In the genomic region with DNA sequence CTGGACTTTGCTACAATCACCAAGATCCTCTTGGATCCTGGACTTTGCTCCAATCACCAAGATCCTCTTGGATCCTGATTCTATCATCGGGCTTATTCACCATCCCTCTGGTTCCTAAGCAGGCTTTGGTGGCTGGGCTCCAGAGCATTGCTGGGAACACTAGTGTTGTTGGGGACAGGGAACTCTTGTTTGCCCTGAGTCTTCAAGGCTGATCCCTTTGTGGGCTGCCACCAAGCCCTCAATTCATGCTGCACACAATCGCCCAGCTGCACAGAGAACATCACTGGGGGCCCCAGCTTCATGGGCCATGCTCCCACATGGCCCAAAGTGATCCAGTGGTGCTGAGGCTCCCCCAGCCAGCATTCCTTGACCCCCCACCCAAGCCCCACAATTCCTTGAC, we compare ENCODE assay signal across 18 cellular contexts.
"Had no signal": no experiment of that assay in that cellular context is flagged by ENCODE, and none has a peak within 500 bp of the region (broad histone marks: within the 10 kb centered on the region; RNA-seq: fewer than 3 reads in every experiment).

No MANE protein-coding gene starts in this region.

- H3K4me1 ChIP-seq: esophagus muscularis mucosa, gastroesophageal sphincter, tibial artery, upper lobe of left lung, uterus had no signal

- H3K9me3 Mint-ChIP-seq: central memory CD8-positive, alpha-beta T cell; mesothelial cell of epicardium; nephron progenitor cell had no signal

- DNase-seq: cortex of kidney; effector memory CD4-positive, alpha-beta T cell; kidney glomerular epithelial cell; mammary epithelial cell; nephron progenitor cell; right cardiac atrium; stimulated activated CD4-positive, alpha-beta T cell treated with anti-CD3 and anti-CD28 coated beads, Interleukin-2, amount 100 ng/mL, for 48 hours; stimulated activated naive CD4-positive, alpha-beta T cell treated with Interleukin-2 at 50 U/mL for 16 hours; upper lobe of left lung; uterus had no signal

- H3K36me3 Mint-ChIP-seq: mesothelial cell of epicardium had no signal

- H3K4me3 Mint-ChIP-seq: central memory CD8-positive, alpha-beta T cell; mesothelial cell of epicardium; nephron progenitor cell had no signal

- H3K4me1 Mint-ChIP-seq: central memory CD8-positive, alpha-beta T cell had no signal

- H3K27me3 ChIP-seq: upper lobe of left lung, uterus had no signal

- H3K9me3 ChIP-seq: esophagus muscularis mucosa, gastroesophageal sphincter, tibial artery, upper lobe of left lung, uterus had no signal

- ATAC-seq: gastroesophageal sphincter, right cardiac atrium had no signal

- H3K27ac ChIP-seq: epithelial cell of prostate, esophagus muscularis mucosa, gastroesophageal sphincter, hepatocyte, tibial artery, upper lobe of left lung, uterus had no signal

- H3K36me3 ChIP-seq: esophagus muscularis mucosa, gastroesophageal sphincter, tibial artery, upper lobe of left lung, uterus had no signal

- H3K4me3 ChIP-seq: esophagus muscularis mucosa, gastroesophageal sphincter, hepatocyte, smooth muscle cell, tibial artery, upper lobe of left lung, uterus had no signal

- H3K27ac Mint-ChIP-seq: mesothelial cell of epicardium, nephron progenitor cell had no signal
